23 cellular contexts compared by ENCODE assay signal in genomic region chr16:82634955-82635610, GRCh38. TPM values are rescaled to one million over a fixed set of nuclear protein-coding genes. Genes with fewer than 3 reads are reported as not detected.
A peak's percentile ranks its signal among the peaks of the same experiment; 100 is the strongest.
DNase-seq lines count a peak whose midpoint lies in the region; ATAC-seq, FAIRE-seq and TF ChIP-seq lines count a peak whose summit lies in the region.
"Had no signal": no experiment of that assay in that cellular context is flagged by ENCODE, and none has a peak within 500 bp of the region (broad histone marks: within the 10 kb centered on the region; RNA-seq: fewer than 3 reads in every experiment).

No MANE protein-coding gene starts in this region.

- H3K36me3 ChIP-seq in endothelial cell of umbilical vein (ENCODE audit: control insufficient read depth in 2 of 2, extremely low read depth in 1 of 2, insufficient read depth in 2 of 2, low read length in 2 of 2): no peaks in the 10 kb centered on the region
- no peaks in the 10 kb centered on the region for H3K36me3 ChIP-seq in skeletal muscle satellite cell (ENCODE audit: insufficient read depth, low read length)
- H3K36me3 ChIP-seq: prostate gland had no signal

- no peak for TF ChIP-seq CTCF in RWPE1 (conservative IDR thresholded peaks at IDR 0.05; ENCODE audit: low read depth)
- TF ChIP-seq CTCF in endothelial cell of umbilical vein (IDR thresholded peaks at IDR 0.05; ENCODE audit: extremely low read depth in 1 of 2, insufficient read depth in 1 of 2, low read depth in 1 of 2, low read length in 2 of 2): no peak
- TF ChIP-seq CTCF in GM13977 (IDR thresholded peaks at IDR 0.05; ENCODE audit: extremely low read depth, insufficient read depth, missing control alignments): no peak

- POLR2A ChIA-PET in RWPE1 (lab: Yijun Ruan, JAX; ENCODE audit: low non-redundant PET) (no interaction called here), endothelial cell of umbilical vein (lab: Charles Lee) (no interaction called here)

- no peak overlapping the region for H3K4me3 ChIP-seq in endothelial cell of umbilical vein (replicated peaks in 1 of 3; ENCODE audit: insufficient read depth in 1 of 3, low read depth in 1 of 3, low read length in 3 of 3)
- no peak overlapping the region for H3K4me3 ChIP-seq in skeletal muscle satellite cell (ENCODE audit: low read length)
- H3K4me3 ChIP-seq: hepatocyte, prostate gland had no signal

- H3K27ac ChIP-seq in RWPE1 (peak overlapping the region; percentile 99), endothelial cell of umbilical vein (ENCODE audit: insufficient read depth, low read depth, low read length) (peak overlapping the region; percentile 78)
- H3K27ac ChIP-seq: prostate gland had no signal

- H3K9me3 ChIP-seq in endothelial cell of umbilical vein (replicated peaks; ENCODE audit: control insufficient read depth, insufficient read depth, low read length) (no peaks in the 10 kb centered on the region), skeletal muscle satellite cell (replicated peaks; ENCODE audit: low read length) (no peaks in the 10 kb centered on the region)
- H3K9me3 ChIP-seq: prostate gland had no signal

- dilution Hi-C loops in endothelial cell of umbilical vein (cut with MboI; ENCODE audit: extremely low pct_ligation_motif_present, low sequenced_read_pairs): no loop called here

- no peaks in the 10 kb centered on the region for H3K9me1 ChIP-seq in endothelial cell of umbilical vein (replicated peaks; ENCODE audit: control insufficient read depth, extremely low read depth, insufficient read depth, low read length)

- DNase-seq in RWPE1 (ENCODE audit: low spot score): no peak
- DNase-seq in endothelial cell of umbilical vein (ENCODE audit: low read depth, low spot score): no peak
- DNase-seq in GM13977 (ENCODE audit: low spot score): no peak
- DNase-seq in activated CD4-positive, alpha-beta T cell treated with anti-CD3 and anti-CD28 coated beads for 48 hours: no peak
- DNase-seq: activated CD4-positive, alpha-beta T cell treated with anti-CD3 and anti-CD28 coated beads, Interleukin-2, amount 50 U/mL, for 4 hours; DND-41; effector memory CD4-positive, alpha-beta T cell; islet precursor cell; MM.1S; NCI-H187; NCI-H345; NK-92 treated with Interleukin-12 subunit alpha and Interleukin-12 subunit beta, amount 100 ng/mL, for 24 hours; stimulated activated naive B cell treated with anti-CD40 and anti-IgM and Interleukin-4, amounts not matched to agents 10 μg/mL and 1 μg/mL and 100 μg/mL, for 72 hours; SW 1271 had no signal

- no peaks in the 10 kb centered on the region for H3K27me3 ChIP-seq in endothelial cell of umbilical vein (ENCODE audit: control insufficient read depth in 2 of 2, insufficient read depth in 2 of 2, low read length in 2 of 2)
- no peaks in the 10 kb centered on the region for H3K27me3 ChIP-seq in skeletal muscle satellite cell (ENCODE audit: control insufficient read depth, insufficient read depth, low read length)

- H3K9ac ChIP-seq in endothelial cell of umbilical vein (replicated peaks; ENCODE audit: extremely low read depth, insufficient read depth, low read length) (peak overlapping the region; percentile 51), skeletal muscle satellite cell (ENCODE audit: low read depth, low read length) (peak overlapping the region; percentile 63)

- peak; percentile 55 for ATAC-seq in HG02610 (IDR thresholded peaks at IDR 0.05; ENCODE audit: unreplicated experiment)
- ATAC-seq in GM18861 (IDR thresholded peaks at IDR 0.05; ENCODE audit: unreplicated experiment): no peak
- ATAC-seq: stimulated activated naive B cell treated with anti-CD40 and anti-IgM and Interleukin-4, amounts not matched to agents 10 μg/mL and 1 μg/mL and 100 μg/mL, for 72 hours had no signal

- no peak for FAIRE-seq in endothelial cell of umbilical vein (lab: Jason Lieb, UNC)
- FAIRE-seq: GM18507, RCC 7860 had no signal

- TF ChIP-seq POLR2A in endothelial cell of umbilical vein (IDR thresholded peaks at IDR 0.05; ENCODE audit: low read depth, low read length): no peak

- CTCF ChIA-PET in RWPE1 (lab: Yijun Ruan, JAX): no interaction called here
- CTCF ChIA-PET in endothelial cell of umbilical vein (lab: Charles Lee): interaction anchor here (1.2 to 1.9 kb wide), 3 partner anchors 31 to 63 kb away, joined by 3 to 5 read pairs (median 4); no protein-coding TSS in a partner anchor

- in situ Hi-C loops in GM13977 (cut with MboI; ENCODE audit: low pct_unique_long_range_greater_than_20kb, low sequenced_read_pairs, unreplicated experiment): loop anchor here (25.0 kb wide), 1 partner anchor 373 kb away; no protein-coding TSS in a partner anchor

- intact Hi-C loops in endothelial cell of umbilical vein (cut with micrococcal nuclease): loop anchor here (1.0 to 5.0 kb wide), 3 partner anchors 66 to 373 kb away; no protein-coding TSS in a partner anchor

- no peak overlapping the region for H2AFZ ChIP-seq in endothelial cell of umbilical vein (ENCODE audit: low read depth, low read length)
- H2AFZ ChIP-seq: hepatocyte had no signal

- H3K4me1 ChIP-seq in endothelial cell of umbilical vein (ENCODE audit: control insufficient read depth, extremely low read depth, insufficient read depth, low read length): peaks cover 78% of the 10 kb centered on the region
- peaks cover 86% of the 10 kb centered on the region for H3K4me1 ChIP-seq in skeletal muscle satellite cell (ENCODE audit: control insufficient read depth, insufficient read depth, low read length)
- H3K4me1 ChIP-seq: prostate gland had no signal

- no peaks in the 10 kb centered on the region for H4K20me1 ChIP-seq in endothelial cell of umbilical vein (replicated peaks; ENCODE audit: control insufficient read depth, extremely low read depth, insufficient read depth, low read length)

- H3K79me2 ChIP-seq in endothelial cell of umbilical vein (ENCODE audit: control insufficient read depth, insufficient read depth, low read length): peaks cover 35% of the 10 kb centered on the region
- H3K79me2 ChIP-seq: hepatocyte had no signal

- no TSS peak for BruUV-seq in endothelial cell of umbilical vein (replicated peaks; lab: Mats Ljungman, UMichigan)

- H3K4me2 ChIP-seq in endothelial cell of umbilical vein (ENCODE audit: insufficient read depth, low read length) (peak overlapping the region; percentile 23), skeletal muscle satellite cell (ENCODE audit: low read length) (no peak overlapping the region)
- H3K4me2 ChIP-seq: hepatocyte had no signal

TF ChIP-seq in endothelial cell of umbilical vein, 7 proteins besides CTCF, POLR2A, EP300 and RAD21:
- no peak for TF ChIP-seq EZH2 (IDR thresholded peaks at IDR 0.05; ENCODE audit: borderline replicate concordance, low read depth, low read length, severe bottlenecking)
- no peak for TF ChIP-seq GATA2 (IDR thresholded peaks at IDR 0.05; ENCODE audit: insufficient read depth, insufficient read length, low read depth, low read length)
- no peak for TF ChIP-seq POLR2AphosphoS5 (IDR thresholded peaks at IDR 0.05; ENCODE audit: insufficient read depth, low read depth, low read length)
- TF ChIP-seq MYC (IDR thresholded peaks at IDR 0.05; ENCODE audit: low read depth, low read length): no peak
- TF ChIP-seq FOS (IDR thresholded peaks at IDR 0.05; ENCODE audit: borderline replicate concordance, insufficient read depth, low read length): no peak
- no peak for TF ChIP-seq JUN (IDR thresholded peaks at IDR 0.05; ENCODE audit: borderline replicate concordance, insufficient read depth, insufficient read length, low read depth)
- no peak for TF ChIP-seq MAX (IDR thresholded peaks at IDR 0.05; ENCODE audit: insufficient read depth, insufficient read length)

RNA-seq across cellular contexts. Expression of gene CDH13, which starts 8.3 kb away (rescaled TPM):
- 98.5 and 124 TPM in 2 replicates for total RNA-seq in endothelial cell of umbilical vein
- polyA plus RNA-seq in endothelial cell of umbilical vein: 93.8 and 96.6 TPM in 2 replicates
- 69.2 and 79.2 TPM in 2 replicates for polyA plus RNA-seq in endothelial cell of umbilical vein (2011; cell fraction: cytosol; rRNA removed)
- polyA plus RNA-seq in endothelial cell of umbilical vein (2011; cell fraction: nucleus; rRNA removed): 58.3 and 71.5 TPM in 2 replicates
- polyA plus RNA-seq in endothelial cell of umbilical vein (2012): 95.9 and 109 TPM in 2 replicates
- 164 and 241 TPM in 2 replicates for polyA minus RNA-seq in endothelial cell of umbilical vein
- polyA minus RNA-seq in endothelial cell of umbilical vein (2011; cell fraction: cytosol; rRNA and poly(A)+ RNA removed): not detected
- polyA minus RNA-seq in endothelial cell of umbilical vein (2011; cell fraction: nucleus; rRNA and poly(A)+ RNA removed): 244 and 382 TPM in 2 replicates
- total RNA-seq in skeletal muscle satellite cell (2012; rRNA removed): 26.2 and 26.6 TPM in 2 replicates
- total RNA-seq: H4; natural killer cell treated with Interleukin-12 subunit alpha and Interleukin-12 subunit beta and Interleukin-15 and Interleukin-18, amount 100 ng/mL, for 72 hours had no signal
